In the genomic region with DNA sequence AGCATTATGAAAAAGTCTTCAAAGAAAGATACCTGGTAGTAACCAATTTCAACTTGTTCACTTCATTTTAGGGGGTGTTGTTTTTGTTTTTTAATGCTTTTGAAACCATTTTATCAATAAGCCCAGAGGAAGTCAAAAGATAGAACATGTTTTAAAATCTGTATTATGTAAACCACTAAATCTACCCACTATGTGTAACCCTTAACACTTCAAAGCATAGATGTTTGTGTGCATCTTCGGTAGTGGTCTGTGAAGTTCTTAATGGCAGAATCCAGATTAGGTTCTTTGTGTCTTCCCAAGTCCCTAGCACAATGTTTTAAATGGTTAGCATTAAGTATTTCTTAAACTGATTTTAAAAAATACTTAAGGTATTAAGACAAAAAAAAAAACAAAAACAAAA, we compare ENCODE assay signal across 27 cellular contexts. TPM values are rescaled to one million over a fixed set of nuclear protein-coding genes. Genes with fewer than 3 reads are reported as not detected.
DNase-seq lines count a peak whose midpoint lies in the region; ATAC-seq and TF ChIP-seq lines count a peak whose summit lies in the region.
"Had no signal": no experiment of that assay in that cellular context is flagged by ENCODE, and none has a peak within 500 bp of the region (broad histone marks: within the 10 kb centered on the region; RNA-seq: fewer than 3 reads in every experiment).

No MANE protein-coding gene starts in this region.

- H3K9me3 ChIP-seq in CD4-positive, alpha-beta T cell (ENCODE audit: control insufficient read depth, low read length) = no peaks in the 10 kb centered on the region
- H3K9me3 ChIP-seq in breast epithelium = peaks cover 0 to 11% of the 10 kb centered on the region in 2 donors
- H3K9me3 ChIP-seq: Caco-2, HAP-1, ovary, SJCRH30, transverse colon had no signal

- TF ChIP-seq POLR2A in breast epithelium (IDR thresholded peaks at IDR 0.05) = no peak

- CTCF ChIA-PET in CD4-positive, alpha-beta T cell (lab: Charles Lee) = interaction anchor here (1.0 to 1.7 kb wide), 2 partner anchors 11 to 49 kb away, joined by 5 to 7 read pairs; no protein-coding TSS in a partner anchor
- CTCF ChIA-PET in T-cell (lab: Charles Lee) = no interaction called here

- no peak for DNase-seq in activated CD4-positive, alpha-beta T cell treated with anti-CD3 and anti-CD28 coated beads, Interleukin-2, amount 10 ng/mL, durations not matched to agents 24 days and 14 days
- DNase-seq in activated CD4-positive, alpha-beta T cell treated with anti-CD3 and anti-CD28 coated beads for 1 hour = no peak
- no peak for DNase-seq in CD4-positive, alpha-beta T cell
- DNase-seq in T-cell (no peak), NCI-H774 (lab: John Stamatoyannopoulos, UW) (no peak), breast epithelium (ENCODE audit: low spot score in 2 of 2) (no peak)
- no peak for DNase-seq in central memory CD8-positive, alpha-beta T cell (ENCODE audit: low spot score in 2 of 2)
- DNase-seq: activated CD4-positive, CD25-positive, alpha-beta regulatory T cell treated with anti-CD3 and anti-CD28 coated beads, Interleukin-2, amount 50 U/mL, for 72 hours; activated effector memory CD4-positive, alpha-beta T cell treated with anti-CD3 and anti-CD28 coated beads, Interleukin-2, amount 50 U/mL, for 16 hours; aorta; Caco-2; cortex of kidney; foreskin keratinocyte; NCI-H1092 treated with DMSO at 0.1 percent for 48 hours; NCI-H2081; NCI-H2227 treated with DMSO at 0.1 percent for 48 hours; NCI-H69; ovary; SJCRH30; small intestine; stimulated activated CD8-positive, alpha-beta memory T cell treated with anti-CD3 and anti-CD28 coated beads, Interleukin-4, amount 100 ng/mL, for 48 hours; transverse colon had no signal

- POLR2A ChIA-PET in CD4-positive, alpha-beta T cell (lab: Charles Lee) = no interaction called here
- POLR2A ChIA-PET in T-cell (lab: Charles Lee) = interaction anchor here in 1 of 2 donors (0.7 kb wide), 1 partner anchor 14 kb away, joined by 5 read pairs; no protein-coding TSS in a partner anchor

- H3K27me3 ChIP-seq in CD4-positive, alpha-beta T cell (ENCODE audit: control insufficient read depth, insufficient read depth, low read length) = no peaks in the 10 kb centered on the region
- no peaks in the 10 kb centered on the region for H3K27me3 ChIP-seq in breast epithelium
- H3K27me3 ChIP-seq: cardiac muscle cell, foreskin keratinocyte, ovary, SJCRH30, transverse colon had no signal

- intact Hi-C loops in activated CD4-positive, alpha-beta T cell treated with anti-CD3 and anti-CD28 coated beads, Interleukin-2, amount 10 ng/mL, durations not matched to agents 24 days and 14 days (cut with micrococcal nuclease) = no loop called here
- intact Hi-C loops in CD4-positive, alpha-beta T cell (cut with DNase I, micrococcal nuclease) = no loop called here
- intact Hi-C loops in breast epithelium (cut with DNase I; ENCODE audit: low total_unique reads) = no loop called here

- H3K27ac Mint-ChIP-seq in activated CD4-positive, alpha-beta T cell treated with anti-CD3 and anti-CD28 coated beads, Interleukin-2, amount 10 ng/mL, durations not matched to agents 24 days and 14 days = peak overlapping the region; percentile 49
- H3K27ac Mint-ChIP-seq in CD4-positive, alpha-beta T cell = peak overlapping the region; percentile 13
- peak overlapping the region; percentile 34 to 66 for H3K27ac Mint-ChIP-seq in T-cell
- peak overlapping the region; percentile 6 for H3K27ac Mint-ChIP-seq in central memory CD8-positive, alpha-beta T cell (ENCODE audit: low read depth)

- peak overlapping the region; percentile 19 for H3K4me3 Mint-ChIP-seq in activated CD4-positive, alpha-beta T cell treated with anti-CD3 and anti-CD28 coated beads, Interleukin-2, amount 10 ng/mL, durations not matched to agents 24 days and 14 days
- peak overlapping the region; percentile 49 for H3K4me3 Mint-ChIP-seq in CD4-positive, alpha-beta T cell
- H3K4me3 Mint-ChIP-seq in T-cell = peak overlapping the region; percentile 13 to 27 (median 17)
- H3K4me3 Mint-ChIP-seq in central memory CD8-positive, alpha-beta T cell = peak overlapping the region; percentile 1

- peaks cover 44% of the 10 kb centered on the region for H3K36me3 Mint-ChIP-seq in activated CD4-positive, alpha-beta T cell treated with anti-CD3 and anti-CD28 coated beads, Interleukin-2, amount 10 ng/mL, durations not matched to agents 24 days and 14 days (ENCODE audit: low read depth)
- H3K36me3 Mint-ChIP-seq in CD4-positive, alpha-beta T cell (ENCODE audit: low read depth) = peaks cover 28% of the 10 kb centered on the region
- peaks cover 32% of the 10 kb centered on the region for H3K36me3 Mint-ChIP-seq in T-cell
- peaks cover 6% of the 10 kb centered on the region for H3K36me3 Mint-ChIP-seq in central memory CD8-positive, alpha-beta T cell (ENCODE audit: insufficient read depth)

- H3K4me1 Mint-ChIP-seq in activated CD4-positive, alpha-beta T cell treated with anti-CD3 and anti-CD28 coated beads, Interleukin-2, amount 10 ng/mL, durations not matched to agents 24 days and 14 days = peaks cover 49% of the 10 kb centered on the region
- peaks cover 73% of the 10 kb centered on the region for H3K4me1 Mint-ChIP-seq in CD4-positive, alpha-beta T cell (ENCODE audit: low read depth)
- peaks cover 83 to 86% (median 84%) of the 10 kb centered on the region in 3 donors for H3K4me1 Mint-ChIP-seq in T-cell
- H3K4me1 Mint-ChIP-seq in central memory CD8-positive, alpha-beta T cell = peaks cover 64% of the 10 kb centered on the region

- no peak overlapping the region for H3K27ac ChIP-seq in CD4-positive, alpha-beta T cell (ENCODE audit: low read depth, low read length)
- no peak overlapping the region for H3K27ac ChIP-seq in breast epithelium
- H3K27ac ChIP-seq: cardiac muscle cell, foreskin keratinocyte, ovary, SJCRH30, transverse colon had no signal

- no peaks in the 10 kb centered on the region for H3K27me3 Mint-ChIP-seq in activated CD4-positive, alpha-beta T cell treated with anti-CD3 and anti-CD28 coated beads, Interleukin-2, amount 10 ng/mL, durations not matched to agents 24 days and 14 days
- no peaks in the 10 kb centered on the region for H3K27me3 Mint-ChIP-seq in CD4-positive, alpha-beta T cell
- H3K27me3 Mint-ChIP-seq in T-cell = no peaks in the 10 kb centered on the region
- H3K27me3 Mint-ChIP-seq in central memory CD8-positive, alpha-beta T cell = no peaks in the 10 kb centered on the region

- peaks cover 3 to 6% of the 10 kb centered on the region in 2 donors for H3K4me1 ChIP-seq in breast epithelium
- H3K4me1 ChIP-seq: Caco-2, SJCRH30 had no signal

- ATAC-seq in CD4-positive, alpha-beta T cell (ENCODE audit: poor library complexity) = no peak
- ATAC-seq in T-cell (replicated peaks in 1 of 4) (peak in 1 of 4 experiments; percentile 46), HG02642 (IDR thresholded peaks at IDR 0.05; ENCODE audit: poor library complexity, unreplicated experiment) (no peak)
- ATAC-seq in central memory CD8-positive, alpha-beta T cell (replicated peaks; ENCODE audit: extremely low read depth, poor library complexity, severe bottlenecking) = peak; percentile 45
- ATAC-seq: esophagus mucosa, foreskin keratinocyte had no signal

- H3K36me3 ChIP-seq in breast epithelium = no peaks in the 10 kb centered on the region
- H3K36me3 ChIP-seq: cardiac muscle cell, ovary, transverse colon had no signal

- no peak for TF ChIP-seq CTCF in CD4-positive, alpha-beta T cell (IDR thresholded peaks at IDR 0.05)
- no peak for TF ChIP-seq CTCF in breast epithelium (IDR thresholded peaks at IDR 0.05)

- no peak overlapping the region for H3K4me3 ChIP-seq in breast epithelium
- H3K4me3 ChIP-seq: cardiac muscle cell, HAP-1, lung, ovary, SJCRH30, transverse colon had no signal

- no peaks in the 10 kb centered on the region for H3K9me3 Mint-ChIP-seq in activated CD4-positive, alpha-beta T cell treated with anti-CD3 and anti-CD28 coated beads, Interleukin-2, amount 10 ng/mL, durations not matched to agents 24 days and 14 days
- peaks cover 3% of the 10 kb centered on the region for H3K9me3 Mint-ChIP-seq in CD4-positive, alpha-beta T cell
- H3K9me3 Mint-ChIP-seq in T-cell = peaks cover 6 to 9% (median 7%) of the 10 kb centered on the region in 3 donors
- H3K9me3 Mint-ChIP-seq in central memory CD8-positive, alpha-beta T cell = peaks cover 9% of the 10 kb centered on the region

RNA-seq across cellular contexts. Expression of gene PLAA, which starts 6.3 kb away (rescaled TPM):
- total RNA-seq in activated CD4-positive, alpha-beta T cell treated with anti-CD3 and anti-CD28 coated beads, Interleukin-2, amount 10 ng/mL, durations not matched to agents 24 days and 14 days = 45.7 and 47.0 TPM in 2 replicates
- 10 to 100 TPM; 30.1 to 34.1 TPM for total RNA-seq in CD4-positive, alpha-beta T cell
- total RNA-seq in T-cell (10 to 100 TPM; 19.9 to 29.9 (median 23.7) TPM), breast epithelium (10 to 100 TPM; 26.2 to 27.4 (median 27.1) TPM)

RNA-seq across cellular contexts. Expression of gene IFT74, which starts 15.4 kb away (rescaled TPM):
- 9.7 and 10.6 TPM in 2 replicates for total RNA-seq in activated CD4-positive, alpha-beta T cell treated with anti-CD3 and anti-CD28 coated beads, Interleukin-2, amount 10 ng/mL, durations not matched to agents 24 days and 14 days
- 1 to 10 TPM; 7.3 to 7.7 TPM for total RNA-seq in CD4-positive, alpha-beta T cell
- total RNA-seq in T-cell = 10 to 100 TPM in 2 of 5 donors, 1 to 10 TPM in 3; 6.2 to 11.1 (median 8.9) TPM
- 10 to 100 TPM; 13.0 to 34.1 (median 21.0) TPM for total RNA-seq in breast epithelium

RNA-seq across cellular contexts. Expression of gene CAAP1, which starts 48.2 kb away (rescaled TPM):
- 19.9 and 23.1 TPM in 2 replicates for total RNA-seq in activated CD4-positive, alpha-beta T cell treated with anti-CD3 and anti-CD28 coated beads, Interleukin-2, amount 10 ng/mL, durations not matched to agents 24 days and 14 days
- 10 to 100 TPM; 11.4 to 12.8 TPM for total RNA-seq in CD4-positive, alpha-beta T cell
- 10 to 100 TPM; 13.0 to 21.5 (median 16.3) TPM for total RNA-seq in T-cell
- 10 to 100 TPM; 12.3 to 26.8 (median 19.7) TPM for total RNA-seq in breast epithelium
